In the genomic region with DNA sequence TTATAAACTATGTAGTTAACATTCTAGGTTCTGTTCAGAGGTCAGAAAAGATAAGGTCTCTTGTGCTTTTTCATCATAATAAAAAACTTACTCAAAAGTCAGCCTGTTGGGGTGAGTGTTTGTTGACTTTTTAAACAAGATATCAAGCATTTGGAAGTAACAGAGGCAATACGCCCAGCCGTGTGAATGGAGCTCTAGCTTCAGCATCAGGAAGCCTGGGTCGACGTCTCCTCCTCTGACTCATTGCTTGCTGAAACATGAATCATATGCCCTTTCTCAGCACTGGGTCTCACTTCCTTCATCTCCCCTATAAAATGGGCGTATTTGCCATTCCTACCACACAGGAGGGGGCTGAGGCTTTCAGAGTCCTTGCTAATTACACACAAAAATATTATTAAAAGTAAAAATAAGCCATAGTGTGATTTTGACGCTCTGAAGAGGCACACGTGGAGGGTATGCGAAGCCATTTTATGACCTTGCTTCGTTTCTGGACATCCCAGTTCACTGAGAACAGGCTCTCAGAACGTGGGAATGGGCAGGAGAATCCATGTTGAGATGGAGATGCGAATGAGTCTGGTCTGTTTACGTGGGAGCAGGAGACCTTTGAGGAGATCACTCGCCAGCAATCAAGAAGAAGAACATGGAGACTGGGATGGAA, we compare ENCODE assay signal across 9 cellular contexts.
DNase-seq lines count a peak whose midpoint lies in the region; ATAC-seq and TF ChIP-seq lines count a peak whose summit lies in the region.
"Had no signal": no experiment of that assay in that cellular context is flagged by ENCODE, and none has a peak within 500 bp of the region (broad histone marks: within the 10 kb centered on the region; RNA-seq: fewer than 3 reads in every experiment).

No MANE protein-coding gene starts in this region.

- TF ChIP-seq EP300 in upper lobe of left lung (IDR thresholded peaks at IDR 0.05): peak in 1 of 4 donors; percentile 89

- no peaks in the 10 kb centered on the region for H3K9me3 Mint-ChIP-seq in CD14-positive monocyte
- no peaks in the 10 kb centered on the region for H3K9me3 Mint-ChIP-seq in natural killer cell treated with Interleukin-12 subunit alpha and Interleukin-12 subunit beta and Interleukin-15 and Interleukin-18, amount 100 ng/mL, for 72 hours

- H3K36me3 Mint-ChIP-seq in CD14-positive monocyte: peaks cover 4 to 7% of the 10 kb centered on the region in 2 donors
- H3K36me3 Mint-ChIP-seq in natural killer cell treated with Interleukin-12 subunit alpha and Interleukin-12 subunit beta and Interleukin-15 and Interleukin-18, amount 100 ng/mL, for 72 hours: peaks cover 6% of the 10 kb centered on the region
- H3K36me3 Mint-ChIP-seq: brain had no signal

- no peak overlapping the region for H3K4me3 ChIP-seq in Peyer's patch
- H3K4me3 ChIP-seq in coronary artery: no peak overlapping the region
- no peak overlapping the region for H3K4me3 ChIP-seq in upper lobe of left lung

- H3K9me3 ChIP-seq in Peyer's patch: peaks cover 0 to 4% (median 0%) of the 10 kb centered on the region in 4 donors
- H3K9me3 ChIP-seq in upper lobe of left lung: no peaks in the 10 kb centered on the region

- intact Hi-C loops in CD14-positive monocyte (cut with micrococcal nuclease): loop anchor here (5.0 to 10.0 kb wide), 4 partner anchors 246 to 654 kb away; no protein-coding TSS in a partner anchor

- H3K27me3 ChIP-seq in Peyer's patch (no peaks in the 10 kb centered on the region), upper lobe of left lung (no peaks in the 10 kb centered on the region)

- peaks cover 78% of the 10 kb centered on the region for H3K4me1 Mint-ChIP-seq in CD14-positive monocyte
- peaks cover 37 to 55% of the 10 kb centered on the region in 2 donors for H3K4me1 Mint-ChIP-seq in natural killer cell treated with Interleukin-12 subunit alpha and Interleukin-12 subunit beta and Interleukin-15 and Interleukin-18, amount 100 ng/mL, for 72 hours (ENCODE audit: low read depth in 2 of 2)

- peak in 1 of 2 donors; percentile 28 for TF ChIP-seq POLR2A in Peyer's patch (IDR thresholded peaks at IDR 0.05)
- peak in 1 of 4 donors; percentile 66 for TF ChIP-seq POLR2A in upper lobe of left lung (IDR thresholded peaks at IDR 0.05)

- ATAC-seq in natural killer cell treated with Interleukin-12 subunit alpha and Interleukin-12 subunit beta and Interleukin-15 and Interleukin-18, amount 100 ng/mL, for 72 hours: peak; percentile 74 to 78
- ATAC-seq in upper lobe of left lung (ENCODE audit: low FRiP score in 2 of 2): peak; percentile 44 to 75
- ATAC-seq in GM21528 (IDR thresholded peaks at IDR 0.05; ENCODE audit: low FRiP score, unreplicated experiment): no peak
- ATAC-seq in HG02981 (IDR thresholded peaks at IDR 0.05; ENCODE audit: unreplicated experiment): no peak

- peak overlapping the region; percentile 13 to 45 for H3K4me3 Mint-ChIP-seq in CD14-positive monocyte
- H3K4me3 Mint-ChIP-seq in natural killer cell treated with Interleukin-12 subunit alpha and Interleukin-12 subunit beta and Interleukin-15 and Interleukin-18, amount 100 ng/mL, for 72 hours: peak overlapping the region; percentile 89
- H3K4me3 Mint-ChIP-seq: brain had no signal

- H3K27ac ChIP-seq in Peyer's patch (peak overlapping the region; percentile 7 to 90 (median 84)), coronary artery (peak overlapping the region; percentile 87 to 97), upper lobe of left lung (peak overlapping the region; percentile 88 to 94 (median 92))

- TF ChIP-seq CTCF in CD14-positive monocyte (IDR thresholded peaks at IDR 0.05) (no peak), Peyer's patch (IDR thresholded peaks at IDR 0.05) (no peak), coronary artery (IDR thresholded peaks at IDR 0.05) (no peak), upper lobe of left lung (IDR thresholded peaks at IDR 0.05) (no peak)

- peaks cover 0 to 37% (median 8%) of the 10 kb centered on the region in 4 donors for H3K4me1 ChIP-seq in Peyer's patch
- H3K4me1 ChIP-seq in upper lobe of left lung: peaks cover 40 to 59% (median 52%) of the 10 kb centered on the region in 4 donors

- WGBS in upper lobe of left lung, 2 donors: 57 to 65% methylated on average over 13 of the region's 13 CpGs

- H3K27me3 Mint-ChIP-seq in CD14-positive monocyte (ENCODE audit: low read depth in 3 of 3): peaks cover 0 to 2% (median 0%) of the 10 kb centered on the region in 3 donors
- no peaks in the 10 kb centered on the region for H3K27me3 Mint-ChIP-seq in natural killer cell treated with Interleukin-12 subunit alpha and Interleukin-12 subunit beta and Interleukin-15 and Interleukin-18, amount 100 ng/mL, for 72 hours

- peak overlapping the region; percentile 98 to 100 (median 99) for H3K27ac Mint-ChIP-seq in CD14-positive monocyte
- peak overlapping the region; percentile 90 to 98 for H3K27ac Mint-ChIP-seq in natural killer cell treated with Interleukin-12 subunit alpha and Interleukin-12 subunit beta and Interleukin-15 and Interleukin-18, amount 100 ng/mL, for 72 hours

- no peaks in the 10 kb centered on the region for H3K36me3 ChIP-seq in Peyer's patch
- H3K36me3 ChIP-seq in upper lobe of left lung: no peaks in the 10 kb centered on the region

- DNase-seq in CD14-positive monocyte (ENCODE audit: low spot score) (peak; percentile 91), Peyer's patch (peak in 1 of 3 donors; percentile 84), coronary artery (ENCODE audit: low spot score) (peak; percentile 96), upper lobe of left lung (peak in 1 of 2 donors; percentile 91), occipital lobe (lab: John Stamatoyannopoulos, UW) (no peak)
- peak; percentile 66 for DNase-seq in natural killer cell treated with Interleukin-12 subunit alpha and Interleukin-12 subunit beta and Interleukin-15 and Interleukin-18, amount 100 ng/mL, for 72 hours (ENCODE audit: low spot score)

Comparison
In these comparisons a context has a peak if more than half of its experiments do, and no peak if none do; other contexts are left out.
1. ATAC-seq: peak in natural killer cell treated with Interleukin-12 subunit alpha and Interleukin-12 subunit beta and Interleukin-15 and Interleukin-18, amount 100 ng/mL, for 72 hours (2 of 2) and upper lobe of left lung (2 of 2); none in GM21528 (single experiment) and HG02981 (single experiment).
2. Peak in every context shown above with its lines, with median percentiles within 50 percentile points of each other: H3K27ac ChIP-seq.